Comparison of ENCODE assay signal across 30 cellular contexts in genomic region chr7:101626758-101627157, GRCh38. TPM values are rescaled to one million over a fixed set of nuclear protein-coding genes. Genes with fewer than 3 reads are reported as not detected.
"Had no signal": no experiment of that assay in that cellular context is flagged by ENCODE, and none has a peak within 500 bp of the region (broad histone marks: within the 10 kb centered on the region; RNA-seq: fewer than 3 reads in every experiment).

No MANE protein-coding gene starts in this region.

- DNase-seq: colonic mucosa; effector memory CD4-positive, alpha-beta T cell; erythroblast; esophagus squamous epithelium; foreskin melanocyte; glutamatergic neuron; heart right ventricle; hippocampal formation; kidney glomerular epithelial cell; left colon; left ventricle myocardium inferior; lower lobe of right lung; natural killer cell; sigmoid colon; stimulated activated CD4-positive, alpha-beta T cell treated with anti-CD3 and anti-CD28 coated beads, Interleukin-2, amount 100 ng/mL, for 24 hours; stimulated activated CD4-positive, alpha-beta T cell treated with anti-CD3 and anti-CD28 coated beads, Interleukin-4, amount 100 ng/mL, for 24 hours; stimulated activated naive CD4-positive, alpha-beta T cell treated with Interleukin-2 at 50 U/mL for 16 hours; stomach; thyroid gland had no signal

- ATAC-seq: heart right ventricle; left colon; lower lobe of right lung; natural killer cell; stimulated activated effector memory CD8-positive, alpha-beta T cell treated with anti-CD3 and anti-CD28 coated beads, Interleukin-12 subunit alpha, Interleukin-12 subunit beta, amount 100 ng/mL, for 72 hours had no signal

- H3K9ac ChIP-seq: parathyroid adenoma had no signal

- H3K36me3 Mint-ChIP-seq: natural killer cell; stimulated activated effector memory CD8-positive, alpha-beta T cell treated with anti-CD3 and anti-CD28 coated beads, Interleukin-12 subunit alpha, Interleukin-12 subunit beta, amount 100 ng/mL, for 72 hours had no signal

- H3K4me1 ChIP-seq: colonic mucosa, left ventricle myocardium inferior, lower lobe of right lung, parathyroid adenoma, vagina had no signal

- H3K4me3 Mint-ChIP-seq: dendritic cell treated with granulocyte-macrophage colony-stimulating factor and Interleukin-4, amounts not matched to agents 40 ng/mL and 50 ng/mL, for 4 days; natural killer cell; stimulated activated effector memory CD8-positive, alpha-beta T cell treated with anti-CD3 and anti-CD28 coated beads, Interleukin-12 subunit alpha, Interleukin-12 subunit beta, amount 100 ng/mL, for 72 hours had no signal

- H3K27ac ChIP-seq: colonic mucosa, esophagus squamous epithelium, heart right ventricle, left ventricle myocardium inferior, lower lobe of right lung, parathyroid adenoma, sigmoid colon, stomach, thyroid gland, vagina had no signal

- H3K4me3 ChIP-seq: colonic mucosa, esophagus squamous epithelium, heart right ventricle, left ventricle myocardium inferior, lower lobe of right lung, sigmoid colon, stomach, thyroid gland, vagina had no signal

- H3K79me2 ChIP-seq: parathyroid adenoma had no signal

- H3K9me3 ChIP-seq: colonic mucosa, esophagus squamous epithelium, heart right ventricle, left ventricle myocardium inferior, lower lobe of right lung, sigmoid colon, stomach, thyroid gland, vagina had no signal

- H3K9me3 Mint-ChIP-seq: dendritic cell treated with granulocyte-macrophage colony-stimulating factor and Interleukin-4, amounts not matched to agents 40 ng/mL and 50 ng/mL, for 4 days; natural killer cell; stimulated activated effector memory CD8-positive, alpha-beta T cell treated with anti-CD3 and anti-CD28 coated beads, Interleukin-12 subunit alpha, Interleukin-12 subunit beta, amount 100 ng/mL, for 72 hours had no signal

- H3K27me3 ChIP-seq: thyroid gland, vagina had no signal

- H3K27ac Mint-ChIP-seq: dendritic cell treated with granulocyte-macrophage colony-stimulating factor and Interleukin-4, amounts not matched to agents 40 ng/mL and 50 ng/mL, for 4 days; natural killer cell; progenitor cell of endocrine pancreas; stimulated activated effector memory CD8-positive, alpha-beta T cell treated with anti-CD3 and anti-CD28 coated beads, Interleukin-12 subunit alpha, Interleukin-12 subunit beta, amount 100 ng/mL, for 72 hours had no signal

- H2AFZ ChIP-seq: parathyroid adenoma had no signal

- H3K4me1 Mint-ChIP-seq: stimulated activated effector memory CD8-positive, alpha-beta T cell treated with anti-CD3 and anti-CD28 coated beads, Interleukin-12 subunit alpha, Interleukin-12 subunit beta, amount 100 ng/mL, for 72 hours had no signal

RNA-seq across cellular contexts. Expression of gene MYL10, which starts 2.3 kb away (rescaled TPM):
- total RNA-seq: cerebellum, colonic mucosa, esophagus squamous epithelium, heart right ventricle, left colon, left ventricle myocardium inferior, lower lobe of right lung, mononuclear cell, natural killer cell, omental fat pad, progenitor cell of endocrine pancreas, sigmoid colon, stomach, subcutaneous adipose tissue, temporal lobe, thyroid gland, ureter, vagina had no signal
